In the genomic region with DNA sequence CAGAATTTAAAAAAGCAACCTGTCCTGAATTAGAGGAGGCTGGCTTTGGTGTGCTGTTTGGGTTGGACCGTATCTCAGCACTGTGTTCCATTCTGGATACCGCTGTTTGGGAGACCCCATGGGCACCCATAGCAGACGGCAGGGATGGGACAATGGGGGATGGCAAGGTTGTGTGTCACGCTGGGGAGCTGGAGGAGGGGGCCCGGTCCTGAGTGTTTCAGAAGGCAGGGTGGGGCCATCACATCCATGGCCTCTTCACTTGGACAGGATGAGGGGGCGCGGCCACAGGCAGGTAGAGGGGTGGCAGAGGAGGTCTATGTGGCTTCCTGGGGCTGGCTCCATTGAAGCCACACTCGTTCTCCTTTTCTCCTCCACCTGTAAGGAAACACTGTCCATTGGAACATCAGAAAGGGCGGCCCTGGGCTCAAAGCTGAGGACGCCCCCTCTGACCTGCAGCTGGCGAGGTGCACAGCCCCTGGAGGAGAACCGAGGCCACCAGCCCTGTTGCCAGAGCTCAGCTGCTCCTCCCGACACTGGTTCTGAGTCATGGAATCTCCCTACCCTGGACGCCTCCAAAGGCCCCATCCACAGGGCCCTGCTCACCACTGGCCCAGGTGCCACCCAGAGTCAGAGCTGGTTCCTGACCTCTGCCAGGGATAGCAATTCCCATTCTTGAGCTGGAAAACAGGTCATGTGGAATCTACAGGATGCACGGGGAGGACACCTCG, we compare ENCODE assay signal across 18 cellular contexts.
DNase-seq lines count a peak whose midpoint lies in the region; ATAC-seq, FAIRE-seq and TF ChIP-seq lines count a peak whose summit lies in the region.
"Had no signal": no experiment of that assay in that cellular context is flagged by ENCODE, and none has a peak within 500 bp of the region (broad histone marks: within the 10 kb centered on the region; RNA-seq: fewer than 3 reads in every experiment).

No MANE protein-coding gene starts in this region.

- H3K4me3 ChIP-seq in left ventricle myocardium inferior (no peak overlapping the region), coronary artery (no peak overlapping the region), kidney (ENCODE audit: low read length in 2 of 2) (no peak overlapping the region)
- H3K4me3 ChIP-seq: BLaER1 treated with 17β-estradiol and CSF1 and Interleukin-3, amounts not matched to agents 10 nM and 100 nM; GM23248 had no signal

- H3K36me3 ChIP-seq in left ventricle myocardium inferior (no peaks in the 10 kb centered on the region), kidney (ENCODE audit: control insufficient read depth in 1 of 2, insufficient read depth in 2 of 2, low read length in 2 of 2) (no peaks in the 10 kb centered on the region)
- H3K36me3 ChIP-seq: BLaER1 treated with 17β-estradiol and CSF1 and Interleukin-3, amounts not matched to agents 10 nM and 100 nM had no signal

- no peak for FAIRE-seq in kidney (lab: Jason Lieb, UNC)
- FAIRE-seq: GM18507, H54, HepG2, HTR-8/SVneo had no signal

- H3K27ac Mint-ChIP-seq in activated naive CD4-positive, alpha-beta T cell treated with anti-CD3 and anti-CD28 coated beads, Interleukin-2, amount 50 U/mL, for 72 hours, result no peak overlapping the region
- H3K27ac Mint-ChIP-seq: CD4-positive, alpha-beta memory T cell had no signal

- no peaks in the 10 kb centered on the region for H3K9me3 Mint-ChIP-seq in activated naive CD4-positive, alpha-beta T cell treated with anti-CD3 and anti-CD28 coated beads, Interleukin-2, amount 50 U/mL, for 72 hours
- H3K9me3 Mint-ChIP-seq: CD4-positive, alpha-beta memory T cell had no signal

- H3K27ac ChIP-seq in left ventricle myocardium inferior (replicated peaks) (no peak overlapping the region), coronary artery (no peak overlapping the region), kidney (ENCODE audit: low read depth in 2 of 2, low read length in 2 of 2) (no peak overlapping the region)
- H3K27ac ChIP-seq: BLaER1 treated with 17β-estradiol and CSF1 and Interleukin-3, amounts not matched to agents 10 nM and 100 nM; GM23248 had no signal

- peaks cover 29% of the 10 kb centered on the region for H3K27me3 ChIP-seq in left ventricle myocardium inferior (ENCODE audit: low read depth)
- H3K27me3 ChIP-seq: BLaER1 treated with 17β-estradiol and CSF1 and Interleukin-3, amounts not matched to agents 10 nM and 100 nM had no signal

- no peak for ATAC-seq in activated naive CD4-positive, alpha-beta T cell treated with anti-CD3 and anti-CD28 coated beads, Interleukin-2, amount 50 U/mL, for 72 hours
- ATAC-seq: HCT116, HepG2 had no signal

- TF ChIP-seq CTCF in left ventricle myocardium inferior (IDR thresholded peaks at IDR 0.05; ENCODE audit: borderline replicate concordance), result no peak
- no peak for TF ChIP-seq CTCF in coronary artery (IDR thresholded peaks at IDR 0.05)
- TF ChIP-seq CTCF in kidney (IDR thresholded peaks at IDR 0.05; ENCODE audit: borderline replicate concordance, extremely low read depth, insufficient read depth), result no peak

- H3K36me3 Mint-ChIP-seq in activated naive CD4-positive, alpha-beta T cell treated with anti-CD3 and anti-CD28 coated beads, Interleukin-2, amount 50 U/mL, for 72 hours, result no peaks in the 10 kb centered on the region
- H3K36me3 Mint-ChIP-seq: CD4-positive, alpha-beta memory T cell had no signal

- H3K9ac ChIP-seq in kidney (ENCODE audit: low read length in 2 of 2), result no peak overlapping the region
- H3K9ac ChIP-seq: BLaER1 treated with 17β-estradiol and CSF1 and Interleukin-3, amounts not matched to agents 10 nM and 100 nM; GM23248 had no signal

- H3K4me1 ChIP-seq in left ventricle myocardium inferior (no peaks in the 10 kb centered on the region), kidney (ENCODE audit: control insufficient read depth in 1 of 2, insufficient read depth in 1 of 2, low read depth in 1 of 2, low read length in 2 of 2) (no peaks in the 10 kb centered on the region)
- H3K4me1 ChIP-seq: Caco-2 had no signal

- intact Hi-C loops in cardiac septum (cut with DNase I) (no loop called here), left ventricle myocardium inferior (cut with micrococcal nuclease) (no loop called here), kidney (cut with DNase I) (no loop called here)

- peaks cover 12% of the 10 kb centered on the region for H3K9me3 ChIP-seq in left ventricle myocardium inferior (replicated peaks)
- no peaks in the 10 kb centered on the region for H3K9me3 ChIP-seq in kidney (ENCODE audit: control insufficient read depth in 1 of 2, low read length in 2 of 2)
- H3K9me3 ChIP-seq: Caco-2 had no signal

- DNase-seq in cardiac septum (ENCODE audit: low spot score) (peak; percentile 51), left ventricle myocardium inferior (no peak), coronary artery (ENCODE audit: low spot score) (peak; percentile 55), kidney (peak; percentile 45), C1 segment of cervical spinal cord (lab: John Stamatoyannopoulos, UW) (no peak), mucosa of gallbladder (ENCODE audit: low spot score) (no peak)
- DNase-seq in activated naive CD4-positive, alpha-beta T cell treated with anti-CD3 and anti-CD28 coated beads, Interleukin-2, amount 50 U/mL, for 72 hours (ENCODE audit: low spot score in 2 of 2), result no peak
- DNase-seq: 8988T; AML-193; Caco-2; CD4-positive, alpha-beta memory T cell; GM23248 had no signal

Comparison
In these comparisons a context has a peak if more than half of its experiments do, and no peak if none do; other contexts are left out.
1. DNase-seq: peak in cardiac septum (single experiment), coronary artery (single experiment) and kidney (single experiment); none in left ventricle myocardium inferior (single experiment), C1 segment of cervical spinal cord (0 of 14), mucosa of gallbladder (single experiment) and activated naive CD4-positive, alpha-beta T cell treated with anti-CD3 and anti-CD28 coated beads, Interleukin-2, amount 50 U/mL, for 72 hours (0 of 2).